Comparison of ENCODE assay signal across 1 cellular context in the genomic region with DNA sequence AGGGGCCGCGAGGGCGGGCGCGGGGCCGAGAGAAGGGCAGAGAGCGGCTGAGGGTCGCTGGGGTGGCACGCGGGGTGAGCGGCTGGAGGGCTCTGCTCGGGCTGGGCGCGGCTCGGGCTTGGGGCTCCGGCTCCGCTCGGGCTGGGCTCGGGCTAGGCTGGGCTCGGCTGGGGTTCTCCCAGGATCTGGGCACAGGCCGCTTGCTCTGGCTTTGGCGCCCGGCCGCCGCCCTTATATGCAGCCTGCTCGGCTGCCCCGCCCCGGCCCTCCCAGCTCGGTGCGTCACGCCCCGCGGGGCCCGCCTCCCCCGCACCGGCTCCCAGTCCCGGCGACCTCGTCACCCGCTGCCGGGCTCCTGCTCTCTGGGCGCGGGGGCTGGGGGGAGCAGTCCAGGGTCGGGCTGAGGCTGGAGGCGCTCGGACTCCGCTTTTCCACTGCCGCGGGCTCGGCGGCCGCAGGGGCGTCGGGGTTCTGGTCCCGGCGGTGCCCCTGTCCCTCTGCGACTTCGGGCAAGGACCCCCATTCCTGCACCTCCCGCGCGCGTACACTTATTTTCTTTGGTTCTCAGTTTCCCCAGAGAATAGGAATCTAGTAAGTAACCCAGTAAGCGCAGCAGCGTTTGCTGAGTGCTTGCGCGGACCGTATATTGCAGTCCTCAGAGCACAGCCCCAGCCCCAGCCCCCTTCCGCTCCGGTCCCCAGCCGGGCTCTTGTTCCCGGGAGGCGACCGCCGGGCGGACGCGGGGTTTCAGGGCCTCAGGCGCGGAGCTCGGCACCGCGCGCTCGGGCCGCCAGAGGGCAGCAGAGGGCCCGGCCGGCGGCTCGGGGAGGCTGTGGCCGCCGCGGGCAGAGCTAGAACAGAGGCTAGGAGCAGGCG.
TF ChIP-seq lines count a peak whose summit lies in the region.

A gene with protein sequence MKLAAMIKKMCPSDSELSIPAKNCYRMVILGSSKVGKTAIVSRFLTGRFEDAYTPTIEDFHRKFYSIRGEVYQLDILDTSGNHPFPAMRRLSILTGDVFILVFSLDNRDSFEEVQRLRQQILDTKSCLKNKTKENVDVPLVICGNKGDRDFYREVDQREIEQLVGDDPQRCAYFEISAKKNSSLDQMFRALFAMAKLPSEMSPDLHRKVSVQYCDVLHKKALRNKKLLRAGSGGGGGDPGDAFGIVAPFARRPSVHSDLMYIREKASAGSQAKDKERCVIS (minus strand): TSS at position 207 of the 876 bp plus-strand sequence. CDS start 214 bp downstream, outside the sequence.

TF ChIP-seq in PFSK-1, 5 proteins besides CTCF, POLR2A, EP300 and RAD21:
- peak; percentile 83 for TF ChIP-seq FOXP2 (optimal IDR thresholded peaks at IDR 0.05; ENCODE audit: borderline replicate concordance, extremely low read depth, extremely low read length, insufficient read depth)
- TF ChIP-seq, protein P1, sequence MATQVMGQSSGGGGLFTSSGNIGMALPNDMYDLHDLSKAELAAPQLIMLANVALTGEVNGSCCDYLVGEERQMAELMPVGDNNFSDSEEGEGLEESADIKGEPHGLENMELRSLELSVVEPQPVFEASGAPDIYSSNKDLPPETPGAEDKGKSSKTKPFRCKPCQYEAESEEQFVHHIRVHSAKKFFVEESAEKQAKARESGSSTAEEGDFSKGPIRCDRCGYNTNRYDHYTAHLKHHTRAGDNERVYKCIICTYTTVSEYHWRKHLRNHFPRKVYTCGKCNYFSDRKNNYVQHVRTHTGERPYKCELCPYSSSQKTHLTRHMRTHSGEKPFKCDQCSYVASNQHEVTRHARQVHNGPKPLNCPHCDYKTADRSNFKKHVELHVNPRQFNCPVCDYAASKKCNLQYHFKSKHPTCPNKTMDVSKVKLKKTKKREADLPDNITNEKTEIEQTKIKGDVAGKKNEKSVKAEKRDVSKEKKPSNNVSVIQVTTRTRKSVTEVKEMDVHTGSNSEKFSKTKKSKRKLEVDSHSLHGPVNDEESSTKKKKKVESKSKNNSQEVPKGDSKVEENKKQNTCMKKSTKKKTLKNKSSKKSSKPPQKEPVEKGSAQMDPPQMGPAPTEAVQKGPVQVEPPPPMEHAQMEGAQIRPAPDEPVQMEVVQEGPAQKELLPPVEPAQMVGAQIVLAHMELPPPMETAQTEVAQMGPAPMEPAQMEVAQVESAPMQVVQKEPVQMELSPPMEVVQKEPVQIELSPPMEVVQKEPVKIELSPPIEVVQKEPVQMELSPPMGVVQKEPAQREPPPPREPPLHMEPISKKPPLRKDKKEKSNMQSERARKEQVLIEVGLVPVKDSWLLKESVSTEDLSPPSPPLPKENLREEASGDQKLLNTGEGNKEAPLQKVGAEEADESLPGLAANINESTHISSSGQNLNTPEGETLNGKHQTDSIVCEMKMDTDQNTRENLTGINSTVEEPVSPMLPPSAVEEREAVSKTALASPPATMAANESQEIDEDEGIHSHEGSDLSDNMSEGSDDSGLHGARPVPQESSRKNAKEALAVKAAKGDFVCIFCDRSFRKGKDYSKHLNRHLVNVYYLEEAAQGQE (IDR thresholded peaks at IDR 0.05; ENCODE audit: insufficient read depth in 1 of 2, low read depth in 2 of 2, low read length in 2 of 2) = no peak
